Comparison of ENCODE assay signal across 13 cellular contexts in the genomic region with DNA sequence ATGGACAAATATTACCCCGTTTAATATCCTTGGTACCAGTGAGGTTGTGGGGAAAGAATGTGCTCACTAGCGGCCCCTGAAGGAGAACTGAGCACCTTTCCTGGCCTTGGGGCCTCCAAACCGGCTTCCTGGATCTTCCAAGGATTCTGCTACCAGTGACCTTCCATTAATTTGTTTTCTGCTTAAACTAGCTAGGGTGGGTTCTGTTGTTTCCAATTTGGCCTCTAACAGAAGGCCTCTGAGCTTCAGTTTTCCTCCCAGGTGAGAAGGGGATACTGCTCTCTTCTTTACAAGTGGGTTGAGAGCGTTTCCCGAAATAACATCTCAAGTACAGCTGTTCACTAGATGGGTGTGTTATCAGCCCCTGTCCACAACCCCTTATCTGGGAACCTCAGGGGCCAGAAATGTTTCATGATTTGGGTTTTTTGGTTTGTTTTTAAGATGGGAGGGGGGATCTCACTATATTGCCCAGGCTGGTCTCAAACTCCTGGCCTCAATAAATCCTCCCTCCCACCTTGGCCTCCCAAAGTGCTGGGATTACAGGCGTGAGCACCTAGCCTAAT. TPM values are rescaled to one million over a fixed set of nuclear protein-coding genes. Genes with fewer than 3 reads are reported as not detected.
DNase-seq lines count a peak whose midpoint lies in the region; ATAC-seq, FAIRE-seq and TF ChIP-seq lines count a peak whose summit lies in the region.
"Had no signal": no experiment of that assay in that cellular context is flagged by ENCODE, and none has a peak within 500 bp of the region (broad histone marks: within the 10 kb centered on the region; RNA-seq: fewer than 3 reads in every experiment).

No MANE protein-coding gene starts in this region.

- TF ChIP-seq CTCF in K562 (IDR thresholded peaks at IDR 0.05 in 2 of 3, conservative IDR thresholded peaks at IDR 0.05 in 1 of 3; ENCODE audit: insufficient read depth in 2 of 3, low read depth in 1 of 3, low read length in 3 of 3): peak; percentile 67 to 93 (median 73)

- H3K9me3 Mint-ChIP-seq in memory B cell: peaks cover 1% of the 10 kb centered on the region
- H3K9me3 Mint-ChIP-seq: activated naive CD8-positive, alpha-beta T cell treated with anti-CD3 and anti-CD28 coated beads, Interleukin-2, amount 10 ng/mL, durations not matched to agents 7 days and 5 days; CD8-positive, alpha-beta T cell had no signal

- TF ChIP-seq POLR2A in K562 (conservative IDR thresholded peaks at IDR 0.05): no peak

- no peaks in the 10 kb centered on the region for H3K36me3 ChIP-seq in K562 (ENCODE audit: control insufficient read depth, insufficient read depth, low read length)
- H3K36me3 ChIP-seq: heart left ventricle had no signal

- H3K79me2 ChIP-seq in K562 (ENCODE audit: control insufficient read depth, insufficient read depth, low read length): no peaks in the 10 kb centered on the region

- WGBS in K562 (ENCODE audit: insufficient coverage, low coverage, missing lambda C conversion rate): 2% methylated on average over 6 of the region's 6 CpGs

- no peaks in the 10 kb centered on the region for H3K9me1 ChIP-seq in K562 (ENCODE audit: control insufficient read depth, insufficient read depth, low read length)

- TF ChIP-seq EP300 in K562 (IDR thresholded peaks at IDR 0.05; ENCODE audit: low read length): peak; percentile 91

- no peaks in the 10 kb centered on the region for H3K27me3 Mint-ChIP-seq in memory B cell

- no peaks in the 10 kb centered on the region for H3K36me3 Mint-ChIP-seq in memory B cell
- H3K36me3 Mint-ChIP-seq: activated naive CD8-positive, alpha-beta T cell treated with anti-CD3 and anti-CD28 coated beads, Interleukin-2, amount 10 ng/mL, durations not matched to agents 7 days and 5 days; CD8-positive, alpha-beta T cell had no signal

- intact Hi-C loops in K562 (cut with micrococcal nuclease): no loop called here

- H3K9me3 ChIP-seq in K562 (replicated peaks; ENCODE audit: control insufficient read depth, insufficient read depth, low read depth, low read length): no peaks in the 10 kb centered on the region
- H3K9me3 ChIP-seq: heart left ventricle had no signal

- no peak overlapping the region for H3K4me3 Mint-ChIP-seq in memory B cell
- H3K4me3 Mint-ChIP-seq: activated naive CD8-positive, alpha-beta T cell treated with anti-CD3 and anti-CD28 coated beads, Interleukin-2, amount 10 ng/mL, durations not matched to agents 7 days and 5 days; CD8-positive, alpha-beta T cell had no signal

- peak; percentile 85 for ATAC-seq in K562
- no peak for ATAC-seq in memory B cell (ENCODE audit: low read depth)
- no peak for ATAC-seq in HG03439 (IDR thresholded peaks at IDR 0.05; ENCODE audit: unreplicated experiment)
- ATAC-seq in GM21515 (IDR thresholded peaks at IDR 0.05; ENCODE audit: unreplicated experiment): no peak
- ATAC-seq in GM18498 (IDR thresholded peaks at IDR 0.05; ENCODE audit: unreplicated experiment): no peak
- ATAC-seq: CD8-positive, alpha-beta T cell; heart left ventricle; stimulated activated naive CD8-positive, alpha-beta T cell treated with anti-CD3 and anti-CD28 coated beads, Interleukin-15, Interleukin-2, amounts not matched to agents 100 U/mL and 50 U/mL, for 24 hours had no signal

- in situ Hi-C loops in K562 (cut with MboI): no loop called here

- no peak overlapping the region for H3K4me3 ChIP-seq in K562
- H3K4me3 ChIP-seq: heart left ventricle had no signal

- peak in 1 of 2 experiments; percentile 42; a peak in 3 of 4 replicates for TF ChIP-seq RAD21 in K562 (CRISPR knock-in tag; conservative IDR thresholded peaks at IDR 0.05 in 1 of 2, IDR thresholded peaks at IDR 0.05 in 1 of 2)

- BruUV-seq in K562 (replicated peaks; lab: Mats Ljungman, UMichigan): no TSS peak

- H2AFZ ChIP-seq in K562 (ENCODE audit: low read depth, low read length): 0 out of 2 replicates have a peak overlapping the region, but pooled peaks have one; percentile 14

- H3K4me1 ChIP-seq in K562 (replicated peaks in 1 of 2; ENCODE audit: control insufficient read depth in 2 of 2, insufficient read depth in 2 of 2, low read length in 2 of 2): peaks cover 21 to 22% of the 10 kb centered on the region in 2 experiments; a peak in 4 of 5 replicates

- H4K20me1 ChIP-seq in K562 (replicated peaks; ENCODE audit: control insufficient read depth, insufficient read depth, low read length): no peaks in the 10 kb centered on the region

- H3K4me1 Mint-ChIP-seq in memory B cell: peaks cover 46% of the 10 kb centered on the region

- FAIRE-seq in K562 (lab: Jason Lieb, UNC): peak; percentile 96
- FAIRE-seq: RCC 7860 had no signal

- no peak overlapping the region for H3K9ac ChIP-seq in K562 (ENCODE audit: insufficient read depth in 1 of 2, low read depth in 2 of 2, low read length in 2 of 2)

- no peak overlapping the region for H3K27ac ChIP-seq in K562 (ENCODE audit: extremely low read depth, low read depth, low read length)
- H3K27ac ChIP-seq: heart left ventricle had no signal

- H3K27me3 ChIP-seq in K562 (ENCODE audit: control insufficient read depth in 2 of 2, insufficient read depth in 2 of 2, low read length in 2 of 2): peaks cover 0 to 8% of the 10 kb centered on the region in 2 experiments; a peak in 1 of 5 replicates
- H3K27me3 ChIP-seq: heart left ventricle had no signal

- peak overlapping the region; percentile 38 for H3K27ac Mint-ChIP-seq in memory B cell
- H3K27ac Mint-ChIP-seq: activated naive CD8-positive, alpha-beta T cell treated with anti-CD3 and anti-CD28 coated beads, Interleukin-2, amount 10 ng/mL, durations not matched to agents 7 days and 5 days; CD8-positive, alpha-beta T cell had no signal

- DNase-seq in CMK (ENCODE audit: low read depth): peak; percentile 83
- DNase-seq in HUDEP-2 (lab: John Stamatoyannopoulos, UW; ENCODE audit: unreplicated experiment in 76 of 76): peak in 53 of 76 experiments; percentile 16 to 72 (median 45)
- DNase-seq in K562 (ENCODE audit: extremely low read depth in 1 of 4, low spot score in 3 of 4): peak; percentile 71 to 87 (median 80)
- no peak for DNase-seq in memory B cell (ENCODE audit: low spot score in 2 of 2)
- no peak for DNase-seq in SIG-M5 treated with dmso at 0.1 percent for 504 hours (lab: John Stamatoyannopoulos, UW; ENCODE audit: unreplicated experiment)
- DNase-seq: activated naive CD8-positive, alpha-beta T cell treated with anti-CD3 and anti-CD28 coated beads, Interleukin-2, amount 10 ng/mL, durations not matched to agents 7 days and 5 days; CD8-positive, alpha-beta T cell; heart left ventricle; stimulated activated naive CD8-positive, alpha-beta T cell treated with anti-CD3 and anti-CD28 coated beads, Interleukin-15, Interleukin-2, amounts not matched to agents 100 U/mL and 50 U/mL, for 24 hours had no signal

- CTCF ChIA-PET in K562 (lab: Yijun Ruan, JAX; ENCODE audit: low intra/inter-chr PET ratio): interaction anchor here (1.3 kb wide), 1 partner anchor 186 kb away, joined by 5 read pairs; no protein-coding TSS in a partner anchor

- H3K4me2 ChIP-seq in K562 (ENCODE audit: insufficient read depth, low read length): peak overlapping the region; percentile 44

- POLR2A ChIA-PET in K562 (lab: Yijun Ruan, JAX): interaction anchor here (0.6 to 1.9 kb wide), 6 partner anchors 9 to 1261 kb away, joined by 3 to 7 read pairs (median 4); no protein-coding TSS in a partner anchor

TF ChIP-seq in K562, 482 proteins besides CTCF, POLR2A, EP300 and RAD21 (continues in another document):
- TF ChIP-seq CBX8 (IDR thresholded peaks at IDR 0.05; ENCODE audit: borderline replicate concordance, extremely low read depth, low read depth, low read length, poor library complexity, severe bottlenecking): no peak
- TF ChIP-seq, protein P1, sequence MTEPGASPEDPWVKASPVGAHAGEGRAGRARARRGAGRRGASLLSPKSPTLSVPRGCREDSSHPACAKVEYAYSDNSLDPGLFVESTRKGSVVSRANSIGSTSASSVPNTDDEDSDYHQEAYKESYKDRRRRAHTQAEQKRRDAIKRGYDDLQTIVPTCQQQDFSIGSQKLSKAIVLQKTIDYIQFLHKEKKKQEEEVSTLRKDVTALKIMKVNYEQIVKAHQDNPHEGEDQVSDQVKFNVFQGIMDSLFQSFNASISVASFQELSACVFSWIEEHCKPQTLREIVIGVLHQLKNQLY (CRISPR knock-in tag; conservative IDR thresholded peaks at IDR 0.05): no peak
- TF ChIP-seq HNRNPUL1 (IDR thresholded peaks at IDR 0.05; ENCODE audit: low read length): no peak
- no peak for TF ChIP-seq TAF7 (tag; IDR thresholded peaks at IDR 0.05)

RNA-seq across cellular contexts. Expression of a gene that starts 16.9 kb away (rescaled TPM):
- 16.2 and 26.5 TPM in 2 replicates for total RNA-seq in K562 (2011; cell fraction: chromatin; rRNA removed; ENCODE audit: low replicate concordance)
- total RNA-seq in K562 (2011; cell fraction: nucleolus; rRNA removed): 28.2 and 28.3 TPM in 2 replicates
- total RNA-seq in K562 (2011; cell fraction: nucleoplasm; rRNA removed): 31.7 and 44.8 TPM in 2 replicates
- total RNA-seq in K562 (2014; rRNA removed) (19.4 and 24.2 TPM in 2 replicates), K562 (2014; rRNA removed; fragmentation: Illumina TruSeq; extraction: Trizol) (28.5 and 31.3 TPM in 2 replicates), K562 (2015; rRNA removed; fragmentation: Illumina TruSeq; extraction: Trizol) (31.3 and 36.8 TPM in 2 replicates), K562 (2021) (28.5 and 29.5 TPM in 2 replicates)
- polyA plus RNA-seq in K562 (2011; rRNA removed) (58.0 and 81.8 TPM in 2 replicates), K562 (2014; fragmentation: Illumina TruSeq; extraction: Trizol) (35.4 and 44.8 TPM in 2 replicates), K562 (2014; fragmentation: Nextera tagmentation; extraction: Ambion mirVana) (1 to 10 TPM; 6.7 to 8.4 TPM), K562 (2014; rRNA removed) (27.8 and 32.9 TPM in 2 replicates)
- 45.1 and 64.7 TPM in 2 replicates for polyA plus RNA-seq in K562 (2011; cell fraction: cytosol; rRNA removed)
- polyA plus RNA-seq in K562 (2011; cell fraction: nucleus; rRNA removed): 34.8 and 50.8 TPM in 2 replicates
- polyA plus RNA-seq in K562 (2012): 24.4 and 31.8 TPM in 2 replicates
- 43.8 and 53.1 TPM in 2 replicates for polyA minus RNA-seq in K562 (2011; rRNA and poly(A)+ RNA removed)
- polyA minus RNA-seq in K562 (2011; cell fraction: cytosol; rRNA and poly(A)+ RNA removed): 26.9 and 27.4 TPM in 2 replicates
- polyA minus RNA-seq in K562 (2011; cell fraction: nucleus; rRNA and poly(A)+ RNA removed): 13.1 and 19.8 TPM in 2 replicates

Comparison
In these comparisons a context has a peak if more than half of its experiments do, and no peak if none do; other contexts are left out.
1. DNase-seq: peak in CMK (single experiment), HUDEP-2 (53 of 76) and K562 (4 of 4); none in memory B cell (0 of 2) and SIG-M5 treated with dmso at 0.1 percent for 504 hours (single experiment).